In genomic region chr2:68895981-68896380, GRCh38 we compare ENCODE assay signal across 6 cellular contexts. TPM values are rescaled to one million over a fixed set of nuclear protein-coding genes. Genes with fewer than 3 reads are reported as not detected.
"Had no signal": no experiment of that assay in that cellular context is flagged by ENCODE, and none has a peak within 500 bp of the region (broad histone marks: within the 10 kb centered on the region; RNA-seq: fewer than 3 reads in every experiment).

No MANE protein-coding gene starts in this region.

RNA-seq across cellular contexts. Expression of gene BMP10, which starts 24.8 kb away (rescaled TPM):
- polyA plus RNA-seq: hepatocyte; immature natural killer cell; lung; mammary epithelial cell; naive thymus-derived CD4-positive, alpha-beta T cell had no signal

RNA-seq across cellular contexts. Expression of gene GKN2, which starts 56.7 kb away (rescaled TPM):
- polyA plus RNA-seq: hepatocyte; immature natural killer cell; liver; mammary epithelial cell; naive thymus-derived CD4-positive, alpha-beta T cell had no signal
